Comparison of ENCODE assay signal across 12 cellular contexts in genomic region chr11:115606223-115607220, GRCh38.
DNase-seq lines count a peak whose midpoint lies in the region; ATAC-seq and TF ChIP-seq lines count a peak whose summit lies in the region.
"Had no signal": no experiment of that assay in that cellular context is flagged by ENCODE, and none has a peak within 500 bp of the region (broad histone marks: within the 10 kb centered on the region; RNA-seq: fewer than 3 reads in every experiment).

No MANE protein-coding gene starts in this region.

- no peak for ATAC-seq in GM21717 (IDR thresholded peaks at IDR 0.05; ENCODE audit: unreplicated experiment)
- ATAC-seq: mucosa of descending colon had no signal

- peaks cover 33% of the 10 kb centered on the region for H3K4me1 Mint-ChIP-seq in chondrocyte (ENCODE audit: low read depth)
- H3K4me1 Mint-ChIP-seq: activated naive CD8-positive, alpha-beta T cell treated with anti-CD3 and anti-CD28 coated beads, Interleukin-2, amount 10 ng/mL, durations not matched to agents 7 days and 5 days had no signal

- H3K9me3 ChIP-seq in ascending aorta: no peaks in the 10 kb centered on the region
- H3K9me3 ChIP-seq: mucosa of descending colon, tibial nerve had no signal

- no peak overlapping the region for H3K4me3 Mint-ChIP-seq in chondrocyte (ENCODE audit: unreplicated experiment)
- H3K4me3 Mint-ChIP-seq: activated naive CD8-positive, alpha-beta T cell treated with anti-CD3 and anti-CD28 coated beads, Interleukin-2, amount 10 ng/mL, durations not matched to agents 7 days and 5 days had no signal

- TF ChIP-seq CTCF in AG09309 (IDR thresholded peaks at IDR 0.05; ENCODE audit: control insufficient read depth, insufficient read depth, low read depth, low read length, missing control alignments) (no peak), chondrocyte (IDR thresholded peaks at IDR 0.05) (no peak), ascending aorta (IDR thresholded peaks at IDR 0.05) (no peak)

- peak overlapping the region; percentile 53 for H3K27ac Mint-ChIP-seq in chondrocyte (ENCODE audit: unreplicated experiment)
- H3K27ac Mint-ChIP-seq: activated naive CD8-positive, alpha-beta T cell treated with anti-CD3 and anti-CD28 coated beads, Interleukin-2, amount 10 ng/mL, durations not matched to agents 7 days and 5 days had no signal

- no peaks in the 10 kb centered on the region for H3K9me3 Mint-ChIP-seq in chondrocyte (ENCODE audit: low read depth)
- H3K9me3 Mint-ChIP-seq: activated naive CD8-positive, alpha-beta T cell treated with anti-CD3 and anti-CD28 coated beads, Interleukin-2, amount 10 ng/mL, durations not matched to agents 7 days and 5 days had no signal

- intact Hi-C loops in ascending aorta (cut with DNase I): no loop called here

- no peaks in the 10 kb centered on the region for H3K36me3 Mint-ChIP-seq in chondrocyte (ENCODE audit: low read depth)
- H3K36me3 Mint-ChIP-seq: activated naive CD8-positive, alpha-beta T cell treated with anti-CD3 and anti-CD28 coated beads, Interleukin-2, amount 10 ng/mL, durations not matched to agents 7 days and 5 days had no signal

- H3K27ac ChIP-seq in ascending aorta: no peak overlapping the region
- H3K27ac ChIP-seq: tibial nerve had no signal

- peaks cover 0 to 16% of the 10 kb centered on the region in 2 donors for H3K4me1 ChIP-seq in ascending aorta

- no peaks in the 10 kb centered on the region for H3K36me3 ChIP-seq in ascending aorta
- H3K36me3 ChIP-seq: tibial nerve had no signal

- no peaks in the 10 kb centered on the region for H3K27me3 Mint-ChIP-seq in chondrocyte (ENCODE audit: low read depth)
- H3K27me3 Mint-ChIP-seq: activated naive CD8-positive, alpha-beta T cell treated with anti-CD3 and anti-CD28 coated beads, Interleukin-2, amount 10 ng/mL, durations not matched to agents 7 days and 5 days had no signal

- DNase-seq in AG09309 (ENCODE audit: low read depth): peak; percentile 16
- peak; percentile 12 for DNase-seq in NCI-H2196 treated with DMSO at 0.1 percent for 48 hours (lab: John Stamatoyannopoulos, UW; ENCODE audit: unreplicated experiment)
- no peak for DNase-seq in chondrocyte (ENCODE audit: low spot score)
- peak; percentile 12 for DNase-seq in midbrain (lab: John Stamatoyannopoulos, UW)
- DNase-seq in NK-92 treated with Interleukin-12 subunit alpha and Interleukin-12 subunit beta, amount 100 ng/mL, for 24 hours (lab: John Stamatoyannopoulos, UW): no peak
- no peak for DNase-seq in GM19240 (ENCODE audit: insufficient read length, low spot score)
- no peak for DNase-seq in ascending aorta (ENCODE audit: low spot score in 2 of 2)
- DNase-seq: activated naive CD8-positive, alpha-beta T cell treated with anti-CD3 and anti-CD28 coated beads, Interleukin-2, amount 10 ng/mL, durations not matched to agents 7 days and 5 days; AML-193; mucosa of descending colon had no signal

- H3K27me3 ChIP-seq in ascending aorta: no peaks in the 10 kb centered on the region

- H3K4me3 ChIP-seq in AG09309 (ENCODE audit: control insufficient read depth, low read depth, low read length): no peak overlapping the region
- H3K4me3 ChIP-seq in ascending aorta: peak overlapping the region in 1 of 2 donors; percentile 35
- H3K4me3 ChIP-seq: mucosa of descending colon, tibial nerve had no signal

Comparison
In these comparisons a context has a peak if more than half of its experiments do, and no peak if none do; other contexts are left out.
1. DNase-seq: peak in AG09309 (single experiment), NCI-H2196 treated with DMSO at 0.1 percent for 48 hours (single experiment) and midbrain (single experiment); none in chondrocyte (single experiment), NK-92 treated with Interleukin-12 subunit alpha and Interleukin-12 subunit beta, amount 100 ng/mL, for 24 hours (single experiment), GM19240 (single experiment) and ascending aorta (0 of 2).